ENCODE assay signal across 1 cellular context in genomic region chr10:24208661-24209420, GRCh38.
TF ChIP-seq lines count a peak whose summit lies in the region.

Gene KIAA1217 (plus strand): TSS chr10:24209138. CDS start chr10:24209194, 56 bp downstream.

TF ChIP-seq in HepG2, 621 proteins besides CTCF, POLR2A, EP300 and RAD21 (continued from another document and continues in another):
- no peak for TF ChIP-seq ZNF576 (CRISPR knock-in tag; IDR thresholded peaks at IDR 0.05)
- TF ChIP-seq IKZF4 (CRISPR knock-in tag; IDR thresholded peaks at IDR 0.05; ENCODE audit: borderline replicate concordance, low read depth, not compliant biosample characterization), result no peak
- TF ChIP-seq HNF4G (IDR thresholded peaks at IDR 0.05; ENCODE audit: borderline replicate concordance, low read depth, low read length), result peak; percentile 75
- TF ChIP-seq HNF4G (CRISPR knock-in tag; IDR thresholded peaks at IDR 0.05; ENCODE audit: borderline replicate concordance, low read depth), result no peak
- TF ChIP-seq ZBED4 (CRISPR knock-in tag; IDR thresholded peaks at IDR 0.05; ENCODE audit: borderline replicate concordance), result no peak
- no peak for TF ChIP-seq SOX13 (IDR thresholded peaks at IDR 0.05)
- peak in 1 of 2 experiments; percentile 50; a peak in 2 of 4 replicates for TF ChIP-seq SOX13 (CRISPR knock-in tag; conservative IDR thresholded peaks at IDR 0.05 in 1 of 2, IDR thresholded peaks at IDR 0.05 in 1 of 2)
- TF ChIP-seq ZNF75D (CRISPR knock-in tag; IDR thresholded peaks at IDR 0.05; ENCODE audit: borderline replicate concordance), result no peak
- no peak for TF ChIP-seq ZBTB7A (CRISPR knock-in tag; IDR thresholded peaks at IDR 0.05)
- peak; percentile 61 for TF ChIP-seq ZNF687 (CRISPR knock-in tag; IDR thresholded peaks at IDR 0.05)
- TF ChIP-seq RXRB (CRISPR knock-in tag; IDR thresholded peaks at IDR 0.05; ENCODE audit: borderline replicate concordance), result no peak
- TF ChIP-seq HOXA3 (CRISPR knock-in tag; IDR thresholded peaks at IDR 0.05), result peak; percentile 43
- no peak for TF ChIP-seq ZBTB33 (CRISPR knock-in tag; IDR thresholded peaks at IDR 0.05)
- TF ChIP-seq TAF15 (IDR thresholded peaks at IDR 0.05; ENCODE audit: low read depth, low read length, poor library complexity, severe bottlenecking), result no peak
- peak; percentile 51; the same call in 1 of the 2 replicates for TF ChIP-seq AHR (CRISPR knock-in tag; IDR thresholded peaks at IDR 0.05)
- peak; percentile 60; the same call in 1 of the 2 replicates for TF ChIP-seq POLR2AphosphoS5 (IDR thresholded peaks at IDR 0.05; ENCODE audit: low read depth, low read length)
- TF ChIP-seq SKI (IDR thresholded peaks at IDR 0.05; ENCODE audit: partially characterized antibody), result no peak
- TF ChIP-seq REPIN1 (CRISPR knock-in tag; IDR thresholded peaks at IDR 0.05; ENCODE audit: borderline replicate concordance, low read depth), result no peak
- peak; percentile 44; the same call in 1 of the 2 replicates for TF ChIP-seq ZNF292 (CRISPR knock-in tag; IDR thresholded peaks at IDR 0.05; ENCODE audit: borderline replicate concordance, low read depth)
- TF ChIP-seq ZNF768 (CRISPR knock-in tag; IDR thresholded peaks at IDR 0.05), result peak; percentile 48; the same call in 1 of the 2 replicates
- no peak for TF ChIP-seq DR1 (CRISPR knock-in tag; IDR thresholded peaks at IDR 0.05)
- no peak for TF ChIP-seq GABPA (IDR thresholded peaks at IDR 0.05; ENCODE audit: low read depth, low read length)
- no peak for TF ChIP-seq GABPA (CRISPR knock-in tag; IDR thresholded peaks at IDR 0.05; ENCODE audit: low read depth)
- no peak for TF ChIP-seq ZXDC (CRISPR knock-in tag; IDR thresholded peaks at IDR 0.05)
- TF ChIP-seq NCOR1 (IDR thresholded peaks at IDR 0.05; ENCODE audit: borderline replicate concordance, low read length), result peak; percentile 34; the same call in 1 of the 2 replicates
- 0 out of 2 replicates have a peak, but pooled peaks have one; percentile 36 for TF ChIP-seq CC2D1A (CRISPR knock-in tag; IDR thresholded peaks at IDR 0.05)
- TF ChIP-seq NCOA2 (CRISPR knock-in tag; IDR thresholded peaks at IDR 0.05), result peak; percentile 35; the same call in 1 of the 2 replicates
- peak; percentile 64; the same call in 1 of the 2 replicates for TF ChIP-seq RFX5 (IDR thresholded peaks at IDR 0.05; ENCODE audit: low read depth, low read length)
- no peak for TF ChIP-seq TCF7 (IDR thresholded peaks at IDR 0.05; ENCODE audit: low read depth)
- no peak for TF ChIP-seq ZFP36L2 (CRISPR knock-in tag; IDR thresholded peaks at IDR 0.05)
- TF ChIP-seq USF2 (IDR thresholded peaks at IDR 0.05; ENCODE audit: low read depth, low read length), result no peak
- no peak for TF ChIP-seq USF2 (CRISPR knock-in tag; IDR thresholded peaks at IDR 0.05; ENCODE audit: borderline replicate concordance)
- no peak for TF ChIP-seq ONECUT2 (CRISPR knock-in tag; IDR thresholded peaks at IDR 0.05)
- no peak for TF ChIP-seq BRF2 (CRISPR knock-in tag; IDR thresholded peaks at IDR 0.05)
- TF ChIP-seq BCL6 (CRISPR knock-in tag; IDR thresholded peaks at IDR 0.05), result peak; percentile 52; the same call in 1 of the 2 replicates
- no peak for TF ChIP-seq JUND (CRISPR knock-in tag; IDR thresholded peaks at IDR 0.05)
- TF ChIP-seq CREB3 (CRISPR knock-in tag; IDR thresholded peaks at IDR 0.05), result no peak
- TF ChIP-seq ARHGAP35 (CRISPR knock-in tag; IDR thresholded peaks at IDR 0.05; ENCODE audit: borderline replicate concordance), result no peak
- no peak for TF ChIP-seq DMTF1 (CRISPR knock-in tag; IDR thresholded peaks at IDR 0.05)
- TF ChIP-seq ZNF44 (CRISPR knock-in tag; IDR thresholded peaks at IDR 0.05), result no peak
